ENCODE assay signal across 24 cellular contexts in genomic region chr22:38858492-38858891, GRCh38.
"Had no signal": no experiment of that assay in that cellular context is flagged by ENCODE, and none has a peak within 500 bp of the region (broad histone marks: within the 10 kb centered on the region; RNA-seq: fewer than 3 reads in every experiment).

No MANE protein-coding gene starts in this region.

- H3K27ac Mint-ChIP-seq: endodermal cell; naive thymus-derived CD4-positive, alpha-beta T cell; stimulated activated naive B cell treated with anti-CD40 and anti-IgM and Interleukin-4, amounts not matched to agents 10 μg/mL and 1 μg/mL and 100 μg/mL, for 72 hours had no signal

- H3K9me3 Mint-ChIP-seq: endodermal cell; naive thymus-derived CD4-positive, alpha-beta T cell; stimulated activated naive B cell treated with anti-CD40 and anti-IgM and Interleukin-4, amounts not matched to agents 10 μg/mL and 1 μg/mL and 100 μg/mL, for 72 hours; stimulated activated naive CD8-positive, alpha-beta T cell treated with anti-CD3 and anti-CD28 coated beads, Interleukin-15, amount 100 ng/mL, for 72 hours had no signal

- H3K9me3 ChIP-seq: colonic mucosa, pancreas, prostate gland, testis, tibial nerve, upper lobe of right lung, vagina had no signal

- ATAC-seq: foreskin keratinocyte; left cardiac atrium; left ventricle myocardium superior; naive thymus-derived CD4-positive, alpha-beta T cell; pancreas; sciatic nerve; stimulated activated naive B cell treated with anti-CD40 and anti-IgM and Interleukin-4, amounts not matched to agents 10 μg/mL and 1 μg/mL and 100 μg/mL, for 72 hours; stimulated activated naive CD8-positive, alpha-beta T cell treated with anti-CD3 and anti-CD28 coated beads, Interleukin-15, amount 100 ng/mL, for 72 hours; upper lobe of right lung had no signal

- H3K4me1 ChIP-seq: colonic mucosa, foreskin keratinocyte, pancreas, prostate gland had no signal

- DNase-seq: colonic mucosa; dermis blood vessel endothelial cell; effector CD4-positive, alpha-beta T cell; endodermal cell; erythroblast; foreskin keratinocyte; kidney; left cardiac atrium; left ventricle myocardium superior; naive thymus-derived CD4-positive, alpha-beta T cell; occipital lobe; stimulated activated CD4-positive, alpha-beta T cell treated with anti-CD3 and anti-CD28 coated beads, Interleukin-2, amount 100 ng/mL, for 24 hours; stimulated activated CD4-positive, alpha-beta T cell treated with anti-CD3 and anti-CD28 coated beads, Interleukin-4, amount 100 ng/mL, for 4 hours; stimulated activated naive B cell treated with anti-CD40 and anti-IgM and Interleukin-4, amounts not matched to agents 10 μg/mL and 1 μg/mL and 100 μg/mL, for 72 hours; stimulated activated naive CD8-positive, alpha-beta T cell treated with anti-CD3 and anti-CD28 coated beads, Interleukin-15, amount 100 ng/mL, for 72 hours; testis; upper lobe of right lung had no signal

- H3K27ac ChIP-seq: colonic mucosa, foreskin keratinocyte, hepatocyte, pancreas, prostate gland, skin epidermis, testis, tibial nerve, upper lobe of right lung, vagina had no signal

- H3K4me2 ChIP-seq: hepatocyte had no signal

- H3K27me3 Mint-ChIP-seq: stimulated activated naive CD8-positive, alpha-beta T cell treated with anti-CD3 and anti-CD28 coated beads, Interleukin-15, amount 100 ng/mL, for 72 hours had no signal

- H3K79me2 ChIP-seq: hepatocyte had no signal

- H3K27me3 ChIP-seq: colonic mucosa, hepatocyte, pancreas, testis, tibial nerve, upper lobe of right lung, vagina had no signal

- H3K36me3 Mint-ChIP-seq: naive thymus-derived CD4-positive, alpha-beta T cell had no signal

- H3K4me3 Mint-ChIP-seq: endodermal cell; naive thymus-derived CD4-positive, alpha-beta T cell; stimulated activated naive B cell treated with anti-CD40 and anti-IgM and Interleukin-4, amounts not matched to agents 10 μg/mL and 1 μg/mL and 100 μg/mL, for 72 hours; stimulated activated naive CD8-positive, alpha-beta T cell treated with anti-CD3 and anti-CD28 coated beads, Interleukin-15, amount 100 ng/mL, for 72 hours had no signal

- H2AFZ ChIP-seq: hepatocyte had no signal
